ENCODE assay signal across 12 cellular contexts in the genomic region with DNA sequence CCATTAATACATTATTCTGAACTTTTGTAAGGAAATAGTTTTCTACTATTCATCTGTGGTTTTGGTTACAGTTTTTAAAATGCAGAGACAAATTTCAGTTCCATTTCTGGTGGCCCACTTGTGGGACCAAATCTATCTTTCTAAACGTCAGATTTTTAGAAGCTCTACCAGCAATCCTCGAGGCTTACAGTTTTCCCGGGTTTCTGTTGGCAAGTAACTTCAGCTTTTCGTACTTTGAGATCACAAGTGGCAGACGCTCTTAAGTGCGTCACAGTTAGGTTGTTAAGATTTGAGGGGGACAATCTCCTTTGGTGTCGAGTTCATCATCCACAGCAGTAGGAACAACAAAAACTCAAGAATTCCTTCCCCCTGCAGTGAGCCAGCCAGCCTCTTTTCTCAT.
DNase-seq lines count a peak whose midpoint lies in the region; ATAC-seq, FAIRE-seq and TF ChIP-seq lines count a peak whose summit lies in the region.
"Had no signal": no experiment of that assay in that cellular context is flagged by ENCODE, and none has a peak within 500 bp of the region (broad histone marks: within the 10 kb centered on the region; RNA-seq: fewer than 3 reads in every experiment).

No MANE protein-coding gene starts in this region.

- H3K4me3 Mint-ChIP-seq in T-cell (peak overlapping the region in 1 of 3 donors; percentile 26), natural killer cell (peak overlapping the region; percentile 63)

- ATAC-seq in GM21576 (IDR thresholded peaks at IDR 0.05; ENCODE audit: unreplicated experiment) (peak; percentile 9), T-cell (replicated peaks in 1 of 4) (no peak), natural killer cell (peak in 2 of 3 donors; percentile 35 to 48), GM18870 (IDR thresholded peaks at IDR 0.05; ENCODE audit: unreplicated experiment) (no peak)

- H3K9me3 Mint-ChIP-seq in T-cell, result no peaks in the 10 kb centered on the region
- no peaks in the 10 kb centered on the region for H3K9me3 Mint-ChIP-seq in natural killer cell

- no peaks in the 10 kb centered on the region for H3K27me3 Mint-ChIP-seq in T-cell
- H3K27me3 Mint-ChIP-seq in natural killer cell (ENCODE audit: low read depth in 2 of 2), result no peaks in the 10 kb centered on the region

- intact Hi-C loops in natural killer cell (cut with micrococcal nuclease), result no loop called here

- H3K4me1 Mint-ChIP-seq in T-cell (peaks cover 70 to 79% (median 79%) of the 10 kb centered on the region in 3 donors), natural killer cell (peaks cover 70 to 84% of the 10 kb centered on the region in 2 donors)

- H3K27ac Mint-ChIP-seq in T-cell (peak overlapping the region; percentile 78 to 83), natural killer cell (peak overlapping the region; percentile 93 to 95)

- DNase-seq in GM12865 (ENCODE audit: low read depth), result peak; percentile 52
- DNase-seq in T-cell, result no peak
- DNase-seq in natural killer cell, result no peak
- DNase-seq in frontal cortex (ENCODE audit: low spot score in 2 of 2), result no peak
- no peak for DNase-seq in inferior parietal cortex (ENCODE audit: extremely low spot score)
- DNase-seq: NCI-H226, T-helper 9 cell had no signal

- POLR2A ChIA-PET in T-cell (lab: Charles Lee), result interaction anchor here in 1 of 2 donors (0.7 kb wide), 1 partner anchor 362 kb away, joined by 10 read pairs; no protein-coding TSS in a partner anchor

- no peak for FAIRE-seq in frontal cortex (lab: Jason Lieb, UNC)
- FAIRE-seq: D721Med, endometrium had no signal

- TF ChIP-seq CTCF in GM12865 (IDR thresholded peaks at IDR 0.05; ENCODE audit: insufficient read depth, low read depth, low read length, missing control alignments) (no peak), natural killer cell (IDR thresholded peaks at IDR 0.05) (no peak)

- peak overlapping the region; percentile 34; the same call in 1 of the 2 replicates for H3K4me3 ChIP-seq in GM12865 (ENCODE audit: low read depth, low read length)
- H3K4me3 ChIP-seq: thoracic aorta had no signal

- CTCF ChIA-PET in T-cell (lab: Charles Lee), result interaction anchor here in 1 of 2 donors (0.7 kb wide), 1 partner anchor 39 kb away, joined by 5 read pairs; no protein-coding TSS in a partner anchor

- H3K36me3 Mint-ChIP-seq in T-cell (peaks cover 6% of the 10 kb centered on the region), natural killer cell (no peaks in the 10 kb centered on the region)

Comparison
In these comparisons a context has a peak if more than half of its experiments do, and no peak if none do; other contexts are left out.
1. ATAC-seq: peak in GM21576 (single experiment) and natural killer cell (2 of 3); none in T-cell (0 of 4) and GM18870 (single experiment).